1 cellular context compared by ENCODE assay signal in the genomic region with DNA sequence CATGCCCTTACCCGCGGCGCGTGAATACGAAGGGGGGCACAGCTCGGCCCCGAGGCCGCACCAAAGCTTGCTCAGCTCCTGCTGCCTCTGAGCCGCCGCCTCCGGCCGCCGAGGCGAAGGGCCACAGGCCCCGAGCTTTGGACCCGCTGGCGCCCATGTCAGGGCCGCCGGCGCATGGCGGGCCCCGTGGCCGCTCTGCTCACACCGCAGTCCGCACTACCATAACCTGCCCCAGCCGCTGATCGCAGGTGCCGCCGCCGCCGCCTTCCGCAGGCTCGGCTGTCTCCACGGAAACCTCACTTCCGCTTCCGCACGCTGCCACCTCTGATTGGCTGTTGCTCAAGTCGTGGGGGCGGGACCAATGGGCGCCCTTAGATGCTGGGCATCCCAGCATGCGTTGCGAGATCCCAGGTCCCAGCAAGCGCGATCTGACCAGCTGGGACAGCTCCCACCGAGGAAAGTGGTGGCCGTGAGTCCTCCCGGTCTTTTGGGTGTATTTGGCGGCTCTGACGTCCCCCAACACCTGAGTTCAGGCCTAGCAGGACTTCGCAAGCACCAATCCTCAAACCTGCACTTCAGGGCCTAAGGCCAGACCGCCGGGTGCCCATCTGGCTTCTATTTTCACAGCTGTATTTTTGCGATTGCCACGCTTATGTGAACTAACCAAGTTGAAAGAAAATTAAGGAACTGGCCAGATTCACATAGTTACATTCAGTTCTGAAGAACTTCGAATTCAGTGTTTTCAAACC.
A peak's percentile ranks its signal among the peaks of the same experiment; 100 is the strongest.
TF ChIP-seq lines count a peak whose summit lies in the region.

A gene with protein sequence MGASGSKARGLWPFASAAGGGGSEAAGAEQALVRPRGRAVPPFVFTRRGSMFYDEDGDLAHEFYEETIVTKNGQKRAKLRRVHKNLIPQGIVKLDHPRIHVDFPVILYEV (minus strand): TSS at position 281 of the 749 bp plus-strand sequence. CDS start 124 bp downstream, at position 157.

TF ChIP-seq in GM23338, 12 proteins besides CTCF, POLR2A, EP300 and RAD21:
- TF ChIP-seq, protein P1, sequence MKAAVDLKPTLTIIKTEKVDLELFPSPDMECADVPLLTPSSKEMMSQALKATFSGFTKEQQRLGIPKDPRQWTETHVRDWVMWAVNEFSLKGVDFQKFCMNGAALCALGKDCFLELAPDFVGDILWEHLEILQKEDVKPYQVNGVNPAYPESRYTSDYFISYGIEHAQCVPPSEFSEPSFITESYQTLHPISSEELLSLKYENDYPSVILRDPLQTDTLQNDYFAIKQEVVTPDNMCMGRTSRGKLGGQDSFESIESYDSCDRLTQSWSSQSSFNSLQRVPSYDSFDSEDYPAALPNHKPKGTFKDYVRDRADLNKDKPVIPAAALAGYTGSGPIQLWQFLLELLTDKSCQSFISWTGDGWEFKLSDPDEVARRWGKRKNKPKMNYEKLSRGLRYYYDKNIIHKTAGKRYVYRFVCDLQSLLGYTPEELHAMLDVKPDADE (IDR thresholded peaks at IDR 0.05) = peak; percentile 10; the same call in 1 of the 2 replicates
- peak; percentile 89 for TF ChIP-seq CREB1 (CRISPR knock-in tag; IDR thresholded peaks at IDR 0.05; ENCODE audit: low read depth)
- no peak for TF ChIP-seq ZNF114 (CRISPR knock-in tag; IDR thresholded peaks at IDR 0.05)
- TF ChIP-seq POLR2AphosphoS5 (IDR thresholded peaks at IDR 0.05; ENCODE audit: low read depth) = peak; percentile 86
